In the genomic region with DNA sequence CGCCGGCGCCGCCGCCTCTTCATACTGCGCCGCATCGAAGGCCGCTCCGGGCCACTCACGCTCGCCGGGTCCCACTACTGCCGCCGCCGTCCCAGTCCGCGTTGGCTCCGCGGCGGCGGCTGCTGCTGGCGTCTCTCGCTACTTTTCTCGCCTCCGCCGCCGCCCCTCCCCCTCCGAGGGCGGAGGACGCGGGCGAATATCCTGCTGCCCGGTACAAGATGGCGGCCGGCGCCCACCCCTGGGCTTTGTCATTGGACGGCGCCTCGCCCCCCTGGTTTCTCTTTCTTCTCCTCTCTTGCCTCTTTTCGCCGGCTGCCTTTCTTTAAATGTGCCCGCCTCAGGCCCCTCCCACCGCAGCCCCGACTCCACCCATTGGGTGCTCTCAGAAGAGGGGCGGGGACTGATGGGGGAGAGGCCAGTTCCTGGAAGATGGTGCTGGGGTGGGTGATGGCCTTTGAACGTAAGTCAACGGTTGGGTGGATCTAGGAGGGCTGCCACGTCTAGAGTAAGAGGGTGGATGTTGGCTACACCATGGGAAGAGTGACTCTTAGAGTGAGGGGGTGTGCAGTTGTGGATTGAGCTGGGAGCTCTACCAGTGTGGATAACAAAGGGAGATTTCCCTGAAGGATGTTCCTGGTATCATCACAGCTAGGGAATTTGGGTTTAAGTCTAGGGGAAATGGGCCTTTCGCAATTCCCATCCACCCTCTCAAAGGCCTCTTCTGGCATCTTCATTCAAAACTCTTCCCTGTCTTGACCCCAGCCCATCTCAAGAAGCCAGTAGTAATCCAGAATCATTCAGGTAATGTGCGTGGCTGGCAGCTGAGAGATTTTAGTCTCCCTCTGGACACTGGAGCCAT, we compare ENCODE assay signal across 8 cellular contexts. TPM values are rescaled to one million over a fixed set of nuclear protein-coding genes. Genes with fewer than 3 reads are reported as not detected.
DNase-seq lines count a peak whose midpoint lies in the region; ATAC-seq and TF ChIP-seq lines count a peak whose summit lies in the region.

A gene (minus strand): TSS at position 297 of the 859 bp plus-strand sequence. CDS start 262 bp downstream, at position 35.

- in situ Hi-C loops in transverse colon (cut with MboI; ENCODE audit: low pct_ligation_motif_present in 1 of 4, low pct_unique_long_range_greater_than_20kb in 1 of 4, low sequenced_read_pairs in 3 of 4): no loop called here

- peak within 1 kb of the TSS; percentile 99 for H3K14ac ChIP-seq in trophoblast cell (ENCODE audit: low read length)

- H4K20me1 ChIP-seq in SU-DHL-6 (ENCODE audit: low read depth, low read length): no peaks in the 10 kb centered on the region

- H3K4me3 ChIP-seq in SU-DHL-6 (ENCODE audit: insufficient read depth, low read length, poor library complexity, severe bottlenecking) (peak within 1 kb of the TSS; percentile 66), trophoblast cell (ENCODE audit: low read depth, low read length) (peak within 1 kb of the TSS; percentile 86), transverse colon (peak within 1 kb of the TSS; percentile 89 to 99 (median 90))

- peak; percentile 76 for ATAC-seq in HG02623 (IDR thresholded peaks at IDR 0.05; ENCODE audit: unreplicated experiment)
- peak; percentile 80 for ATAC-seq in activated naive CD8-positive, alpha-beta T cell treated with anti-CD3 and anti-CD28 coated beads, Interleukin-2, amount 10 ng/mL, durations not matched to agents 7 days and 5 days (ENCODE audit: low read depth)
- peak; percentile 96 for ATAC-seq in Right ventricle myocardium superior (ENCODE audit: poor library complexity)

- H3K23ac ChIP-seq in trophoblast cell (ENCODE audit: low read length): no peak within 1 kb of the TSS

- peaks cover 2% of the 10 kb centered on the region for H3K9me3 Mint-ChIP-seq in activated naive CD8-positive, alpha-beta T cell treated with anti-CD3 and anti-CD28 coated beads, Interleukin-2, amount 10 ng/mL, durations not matched to agents 7 days and 5 days

- no peaks in the 10 kb centered on the region for H3K27me3 ChIP-seq in SU-DHL-6 (ENCODE audit: low read length)
- no peaks in the 10 kb centered on the region for H3K27me3 ChIP-seq in trophoblast cell (ENCODE audit: insufficient read depth, low read length)
- no peaks in the 10 kb centered on the region for H3K27me3 ChIP-seq in transverse colon

- intact Hi-C loops in Right ventricle myocardium superior (cut with DNase I) (loop anchor here (5.0 kb wide), 1 partner anchor 71 kb away; no protein-coding TSS in a partner anchor), transverse colon (cut with DNase I; ENCODE audit: low total_unique reads) (no loop called here)

- no peak for TF ChIP-seq EP300 in transverse colon (IDR thresholded peaks at IDR 0.05; ENCODE audit: low read depth)

- peak within 1 kb of the TSS; percentile 81 for H4K12ac ChIP-seq in trophoblast cell (ENCODE audit: low read depth, low read length)

- H2BK5ac ChIP-seq in trophoblast cell (ENCODE audit: low read depth, low read length, poor library complexity): peak within 1 kb of the TSS; percentile 83

- H3K79me2 ChIP-seq in SU-DHL-6 (ENCODE audit: insufficient read depth, low read length): no peaks in the 10 kb centered on the region
- peaks cover 8% of the 10 kb centered on the region for H3K79me2 ChIP-seq in trophoblast cell (ENCODE audit: control insufficient read depth, insufficient read depth, low read length, poor library complexity)

- no peaks in the 10 kb centered on the region for H3K36me3 ChIP-seq in SU-DHL-6 (ENCODE audit: low read length)
- H3K36me3 ChIP-seq in trophoblast cell (ENCODE audit: control insufficient read depth in 1 of 2, insufficient read depth in 2 of 2, low read length in 2 of 2): no peaks in the 10 kb centered on the region
- no peaks in the 10 kb centered on the region for H3K36me3 ChIP-seq in transverse colon

- peaks cover 12% of the 10 kb centered on the region for H3K79me1 ChIP-seq in trophoblast cell (ENCODE audit: low read length)

- H3K4me2 ChIP-seq in SU-DHL-6 (ENCODE audit: low read depth, low read length, poor library complexity, severe bottlenecking) (peak within 1 kb of the TSS; percentile 73), trophoblast cell (ENCODE audit: low read length) (peak within 1 kb of the TSS; percentile 70)

- H3K4me3 Mint-ChIP-seq in activated naive CD8-positive, alpha-beta T cell treated with anti-CD3 and anti-CD28 coated beads, Interleukin-2, amount 10 ng/mL, durations not matched to agents 7 days and 5 days: peak within 1 kb of the TSS; percentile 94

- CTCF ChIA-PET in GM10248 (lab: Yijun Ruan, JAX): interaction anchor here (0.6 to 6.7 kb wide), 25 partner anchors 9 to 524 kb away, joined by 3 to 76 read pairs (median 7); a partner anchor contains a TSS

- H3K9ac ChIP-seq in SU-DHL-6 (ENCODE audit: low read length) (peak within 1 kb of the TSS; percentile 69), trophoblast cell (ENCODE audit: low read length) (peak within 1 kb of the TSS; percentile 72)

- H3K9me3 ChIP-seq in SU-DHL-6 (ENCODE audit: insufficient read depth, low read length): no peaks in the 10 kb centered on the region
- no peaks in the 10 kb centered on the region for H3K9me3 ChIP-seq in trophoblast cell (ENCODE audit: insufficient read depth, low read depth, low read length)
- no peaks in the 10 kb centered on the region for H3K9me3 ChIP-seq in transverse colon

- H3K4me1 Mint-ChIP-seq in activated naive CD8-positive, alpha-beta T cell treated with anti-CD3 and anti-CD28 coated beads, Interleukin-2, amount 10 ng/mL, durations not matched to agents 7 days and 5 days: peaks cover 22% of the 10 kb centered on the region

- H3K27ac Mint-ChIP-seq in activated naive CD8-positive, alpha-beta T cell treated with anti-CD3 and anti-CD28 coated beads, Interleukin-2, amount 10 ng/mL, durations not matched to agents 7 days and 5 days: peak within 1 kb of the TSS; percentile 90

- POLR2A ChIA-PET in GM10248 (lab: Yijun Ruan, JAX): no interaction called here
- POLR2A ChIA-PET in activated naive CD8-positive, alpha-beta T cell treated with anti-CD3 and anti-CD28 coated beads, Interleukin-2, amount 10 ng/mL, durations not matched to agents 7 days and 5 days (lab: Charles Lee): interaction anchor here (0.6 to 2.1 kb wide), 8 partner anchors 58 to 590 kb away, joined by 3 to 15 read pairs (median 3); a partner anchor contains a TSS

- peak within 1 kb of the TSS; percentile 88 for H2AK5ac ChIP-seq in trophoblast cell (ENCODE audit: low read length)

- H3K27ac ChIP-seq in SU-DHL-6 (ENCODE audit: low read depth, low read length) (peak within 1 kb of the TSS; percentile 7; the same call in 1 of the 2 replicates), trophoblast cell (ENCODE audit: low read depth, low read length) (peak within 1 kb of the TSS; percentile 74), transverse colon (peak within 1 kb of the TSS; percentile 93 to 99 (median 98))

- H3K4ac ChIP-seq in trophoblast cell (ENCODE audit: low read depth, low read length): peak within 1 kb of the TSS; percentile 90

- no peaks in the 10 kb centered on the region for H3K4me1 ChIP-seq in trophoblast cell (ENCODE audit: control insufficient read depth in 1 of 2, insufficient read depth in 2 of 2, low read length in 2 of 2)
- peaks cover 12 to 29% (median 16%) of the 10 kb centered on the region in 4 donors for H3K4me1 ChIP-seq in transverse colon

- peak within 1 kb of the TSS; percentile 97 for H4K8ac ChIP-seq in trophoblast cell (ENCODE audit: low read depth, low read length)

- peaks cover 5% of the 10 kb centered on the region for H3K27me3 Mint-ChIP-seq in activated naive CD8-positive, alpha-beta T cell treated with anti-CD3 and anti-CD28 coated beads, Interleukin-2, amount 10 ng/mL, durations not matched to agents 7 days and 5 days

- H3K9me2 ChIP-seq in SU-DHL-6 (replicated peaks; ENCODE audit: insufficient read depth, low read length): no peaks in the 10 kb centered on the region

- peak; percentile 90 for DNase-seq in GM10248 (ENCODE audit: extremely low spot score)
- peak; percentile 93 for DNase-seq in NCI-H1105 treated with DMSO at 0.1 percent for 48 hours (lab: John Stamatoyannopoulos, UW)
- peak; percentile 95 for DNase-seq in activated naive CD8-positive, alpha-beta T cell treated with anti-CD3 and anti-CD28 coated beads, Interleukin-2, amount 10 ng/mL, durations not matched to agents 7 days and 5 days
- DNase-seq in Right ventricle myocardium superior: peak; percentile 97
- DNase-seq in trophoblast cell: peak; percentile 70 to 81
- DNase-seq in transverse colon: peak; percentile 95

- no CpG with 5 or more reads among the region's 51 CpGs for WGBS in trophoblast cell (ENCODE audit: extremely low coverage, insufficient coverage, insufficient read length)
- 8% methylated on average over 8 to 26 of the region's 51 CpGs for WGBS in transverse colon (ENCODE audit: low coverage in 1 of 2), 2 donors

- peak within 1 kb of the TSS; percentile 85 for H2BK12ac ChIP-seq in trophoblast cell (ENCODE audit: low read length)

- peak within 1 kb of the TSS; percentile 98 for H3K18ac ChIP-seq in trophoblast cell (ENCODE audit: low read length)

- peaks cover 23% of the 10 kb centered on the region for H3F3A ChIP-seq in SU-DHL-6 (ENCODE audit: insufficient read depth)

- peak; percentile 75 for TF ChIP-seq POLR2A in transverse colon (IDR thresholded peaks at IDR 0.05)

- H2BK120ac ChIP-seq in trophoblast cell (ENCODE audit: insufficient read depth, low read length, poor library complexity): peak within 1 kb of the TSS; percentile 97

- TF ChIP-seq CTCF in GM10248 (IDR thresholded peaks at IDR 0.05; ENCODE audit: control extremely low read depth, extremely low read depth, low read depth, missing control alignments) (no peak), SU-DHL-6 (IDR thresholded peaks at IDR 0.05; ENCODE audit: insufficient read depth, low read length, poor library complexity, severe bottlenecking) (no peak), transverse colon (IDR thresholded peaks at IDR 0.05) (no peak)

- peak within 1 kb of the TSS; percentile 98 for H4K91ac ChIP-seq in trophoblast cell (ENCODE audit: low read depth, low read length)

- H3K36me3 Mint-ChIP-seq in activated naive CD8-positive, alpha-beta T cell treated with anti-CD3 and anti-CD28 coated beads, Interleukin-2, amount 10 ng/mL, durations not matched to agents 7 days and 5 days: peaks cover 2% of the 10 kb centered on the region

- H2AFZ ChIP-seq in SU-DHL-6 (ENCODE audit: low read depth, low read length, severe bottlenecking) (peak within 1 kb of the TSS; percentile 79), trophoblast cell (ENCODE audit: insufficient read depth, low read length, poor library complexity) (peak within 1 kb of the TSS; percentile 83)

RNA-seq across cellular contexts. Expression of the gene that starts here (rescaled TPM):
- total RNA-seq in activated naive CD8-positive, alpha-beta T cell treated with anti-CD3 and anti-CD28 coated beads, Interleukin-2, amount 10 ng/mL, durations not matched to agents 7 days and 5 days: 10 to 100 TPM; 20.5 to 22.3 TPM
- 5.5 TPM for total RNA-seq in Right ventricle myocardium superior
- polyA plus RNA-seq in trophoblast cell (2013): 26.3 and 29.6 TPM in 2 replicates
- total RNA-seq in transverse colon: 10 to 100 TPM; 23.6 to 49.7 (median 27.8) TPM

Comparison
In these comparisons a context has a peak if more than half of its experiments do, and no peak if none do; other contexts are left out.
1. Peak in every context shown above with its lines: DNase-seq, ATAC-seq, H3K4me3 ChIP-seq and H3K27ac ChIP-seq.
2. H3K27ac ChIP-seq: peak in every context shown above with its lines; median percentile 98 in transverse colon; 74 in trophoblast cell; 7 in SU-DHL-6.